In the genomic region with DNA sequence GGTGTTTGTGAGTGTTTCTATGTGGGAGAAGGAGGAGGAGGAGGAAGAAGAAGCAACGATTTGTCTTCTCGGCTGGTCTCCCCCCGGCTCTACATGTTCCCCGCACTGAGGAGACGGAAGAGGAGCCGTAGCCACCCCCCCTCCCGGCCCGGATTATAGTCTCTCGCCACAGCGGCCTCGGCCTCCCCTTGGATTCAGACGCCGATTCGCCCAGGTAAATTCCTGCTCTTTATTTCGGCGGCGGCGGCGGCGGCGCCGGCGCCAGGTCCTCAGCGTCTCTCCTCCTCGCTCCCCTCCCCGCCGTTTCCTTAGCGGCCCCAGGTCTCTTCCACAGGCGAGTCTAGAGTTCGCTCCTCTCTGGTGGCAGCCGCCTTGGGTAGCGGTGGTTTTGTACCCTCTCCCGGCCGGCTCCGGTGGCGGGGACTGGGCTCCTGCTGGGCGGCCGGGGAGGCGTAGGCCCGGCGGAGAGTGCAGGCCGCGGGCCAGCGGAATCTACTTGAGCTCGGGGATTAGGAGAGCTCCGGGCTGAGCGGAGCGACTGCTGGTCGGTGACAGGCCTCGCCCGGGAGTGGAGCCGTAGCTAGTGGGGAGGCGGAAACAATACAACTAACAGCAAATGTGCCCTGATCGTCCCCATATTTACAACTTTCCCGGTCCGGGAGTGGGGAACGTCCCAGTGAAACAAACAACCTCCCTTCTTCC, we compare ENCODE assay signal across 1 cellular context.
TF ChIP-seq lines count a peak whose summit lies in the region.

No MANE protein-coding gene starts in this region.

TF ChIP-seq in K562, 482 proteins besides CTCF, POLR2A, EP300 and RAD21 (continued from another document and continues in another):
- TF ChIP-seq BCLAF1 (IDR thresholded peaks at IDR 0.05; ENCODE audit: borderline replicate concordance in 1 of 2, control insufficient read depth in 1 of 2, low read depth in 2 of 2, low read length in 1 of 2) (no peak), SRF (CRISPR knock-in tag; IDR thresholded peaks at IDR 0.05) (peak in 1 of 2 experiments; percentile 39; a peak in 1 of 4 replicates), NFE2 (IDR thresholded peaks at IDR 0.05; ENCODE audit: low read depth) (no peak), RBM39 (optimal IDR thresholded peaks at IDR 0.05; ENCODE audit: low read depth, low read length) (no peak), VEZF1 (CRISPR knock-in tag; IDR thresholded peaks at IDR 0.05) (peak; percentile 83), EP400 (IDR thresholded peaks at IDR 0.05) (peak; percentile 24; the same call in 1 of the 2 replicates), ZNF124 (CRISPR knock-in tag; IDR thresholded peaks at IDR 0.05) (no peak), ILK (tag; IDR thresholded peaks at IDR 0.05; ENCODE audit: borderline replicate concordance, low read depth) (no peak), POLR2H (tag; IDR thresholded peaks at IDR 0.05; ENCODE audit: low read depth) (no peak), ZBTB9 (CRISPR knock-in tag; IDR thresholded peaks at IDR 0.05) (0 out of 2 replicates have a peak, but pooled peaks have one; percentile 24), ZBTB11 (CRISPR knock-in tag; IDR thresholded peaks at IDR 0.05) (no peak; a peak in 1 of 6 replicates), MECOM (CRISPR knock-in tag; IDR thresholded peaks at IDR 0.05) (no peak), ZNF134 (CRISPR knock-in tag; conservative IDR thresholded peaks at IDR 0.05) (no peak), SMAD2 (IDR thresholded peaks at IDR 0.05; ENCODE audit: low read depth, low read length) (no peak), JUN (IDR thresholded peaks at IDR 0.05; ENCODE audit: borderline replicate concordance, low read depth, low read length) (no peak), JUN (CRISPR knock-in tag; IDR thresholded peaks at IDR 0.05; ENCODE audit: borderline replicate concordance) (no peak), FOXP1 (CRISPR knock-in tag; IDR thresholded peaks at IDR 0.05) (peak; percentile 73; the same call in 1 of the 2 replicates), XRCC3 (IDR thresholded peaks at IDR 0.05) (no peak), TSHZ1 (CRISPR knock-in tag; IDR thresholded peaks at IDR 0.05) (no peak), TRIM28 (IDR thresholded peaks at IDR 0.05) (no peak), ADNP (tag; IDR thresholded peaks at IDR 0.05) (no peak), PYGO2 (tag; IDR thresholded peaks at IDR 0.05) (no peak), RFX5 (IDR thresholded peaks at IDR 0.05; ENCODE audit: low read depth, low read length) (no peak), ZNF57 (CRISPR knock-in tag; IDR thresholded peaks at IDR 0.05) (no peak), GTF2E2 (tag; IDR thresholded peaks at IDR 0.05) (no peak; the same call in 1 of the 2 replicates), TEAD1 (CRISPR knock-in tag; IDR thresholded peaks at IDR 0.05) (peak in 1 of 2 experiments; percentile 72; a peak in 1 of 4 replicates), TAF7 (tag; IDR thresholded peaks at IDR 0.05) (peak; percentile 25), FOXK2 (conservative IDR thresholded peaks at IDR 0.05 in 1 of 2, IDR thresholded peaks at IDR 0.05 in 1 of 2; ENCODE audit: low read depth in 2 of 2) (no peak), SMARCA4 (IDR thresholded peaks at IDR 0.05) (no peak), PHB (CRISPR knock-in tag; IDR thresholded peaks at IDR 0.05) (no peak), NFATC3 (IDR thresholded peaks at IDR 0.05) (no peak), NFRKB (IDR thresholded peaks at IDR 0.05; ENCODE audit: low read depth) (peak; percentile 10; the same call in 1 of the 2 replicates), BCL6 (CRISPR knock-in tag; IDR thresholded peaks at IDR 0.05) (no peak), ID3 (CRISPR knock-in tag; IDR thresholded peaks at IDR 0.05) (no peak), ID3 (tag; IDR thresholded peaks at IDR 0.05) (peak; percentile 64)
- TF ChIP-seq, protein P1, sequence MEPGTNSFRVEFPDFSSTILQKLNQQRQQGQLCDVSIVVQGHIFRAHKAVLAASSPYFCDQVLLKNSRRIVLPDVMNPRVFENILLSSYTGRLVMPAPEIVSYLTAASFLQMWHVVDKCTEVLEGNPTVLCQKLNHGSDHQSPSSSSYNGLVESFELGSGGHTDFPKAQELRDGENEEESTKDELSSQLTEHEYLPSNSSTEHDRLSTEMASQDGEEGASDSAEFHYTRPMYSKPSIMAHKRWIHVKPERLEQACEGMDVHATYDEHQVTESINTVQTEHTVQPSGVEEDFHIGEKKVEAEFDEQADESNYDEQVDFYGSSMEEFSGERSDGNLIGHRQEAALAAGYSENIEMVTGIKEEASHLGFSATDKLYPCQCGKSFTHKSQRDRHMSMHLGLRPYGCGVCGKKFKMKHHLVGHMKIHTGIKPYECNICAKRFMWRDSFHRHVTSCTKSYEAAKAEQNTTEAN (CRISPR knock-in tag; IDR thresholded peaks at IDR 0.05), result no peak
- TF ChIP-seq, protein P2, sequence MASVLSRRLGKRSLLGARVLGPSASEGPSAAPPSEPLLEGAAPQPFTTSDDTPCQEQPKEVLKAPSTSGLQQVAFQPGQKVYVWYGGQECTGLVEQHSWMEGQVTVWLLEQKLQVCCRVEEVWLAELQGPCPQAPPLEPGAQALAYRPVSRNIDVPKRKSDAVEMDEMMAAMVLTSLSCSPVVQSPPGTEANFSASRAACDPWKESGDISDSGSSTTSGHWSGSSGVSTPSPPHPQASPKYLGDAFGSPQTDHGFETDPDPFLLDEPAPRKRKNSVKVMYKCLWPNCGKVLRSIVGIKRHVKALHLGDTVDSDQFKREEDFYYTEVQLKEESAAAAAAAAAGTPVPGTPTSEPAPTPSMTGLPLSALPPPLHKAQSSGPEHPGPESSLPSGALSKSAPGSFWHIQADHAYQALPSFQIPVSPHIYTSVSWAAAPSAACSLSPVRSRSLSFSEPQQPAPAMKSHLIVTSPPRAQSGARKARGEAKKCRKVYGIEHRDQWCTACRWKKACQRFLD (CRISPR knock-in tag; IDR thresholded peaks at IDR 0.05), result no peak; the same call in 1 of the 2 replicates
- TF ChIP-seq, protein P3, sequence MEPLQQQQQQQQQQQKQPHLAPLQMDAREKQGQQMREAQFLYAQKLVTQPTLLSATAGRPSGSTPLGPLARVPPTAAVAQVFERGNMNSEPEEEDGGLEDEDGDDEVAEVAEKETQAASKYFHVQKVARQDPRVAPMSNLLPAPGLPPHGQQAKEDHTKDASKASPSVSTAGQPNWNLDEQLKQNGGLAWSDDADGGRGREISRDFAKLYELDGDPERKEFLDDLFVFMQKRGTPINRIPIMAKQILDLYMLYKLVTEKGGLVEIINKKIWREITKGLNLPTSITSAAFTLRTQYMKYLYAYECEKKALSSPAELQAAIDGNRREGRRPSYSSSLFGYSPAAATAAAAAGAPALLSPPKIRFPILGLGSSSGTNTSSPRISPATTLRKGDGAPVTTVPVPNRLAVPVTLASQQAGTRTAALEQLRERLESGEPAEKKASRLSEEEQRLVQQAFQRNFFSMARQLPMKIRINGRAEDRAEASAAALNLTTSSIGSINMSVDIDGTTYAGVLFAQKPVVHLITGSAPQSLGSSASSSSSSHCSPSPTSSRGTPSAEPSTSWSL (CRISPR knock-in tag; IDR thresholded peaks at IDR 0.05; ENCODE audit: borderline replicate concordance), result no peak
